Comparison of ENCODE assay signal across 17 cellular contexts in genomic region chr6:148885920-148886845, GRCh38.
DNase-seq lines count a peak whose midpoint lies in the region; ATAC-seq and TF ChIP-seq lines count a peak whose summit lies in the region.
"Had no signal": no experiment of that assay in that cellular context is flagged by ENCODE, and none has a peak within 500 bp of the region (broad histone marks: within the 10 kb centered on the region; RNA-seq: fewer than 3 reads in every experiment).

No MANE protein-coding gene starts in this region.

- no peaks in the 10 kb centered on the region for H3K9me3 Mint-ChIP-seq in MCF 10A (ENCODE audit: unreplicated experiment)
- H3K9me3 Mint-ChIP-seq: effector memory CD8-positive, alpha-beta T cell; mesothelial cell of epicardium; stimulated activated naive CD8-positive, alpha-beta T cell treated with anti-CD3 and anti-CD28 coated beads, Interleukin-15, Interleukin-2, amounts not matched to agents 100 ng/mL and 50 ng/mL, for 24 hours had no signal

- H3K27ac Mint-ChIP-seq in MCF 10A (ENCODE audit: low read depth, unreplicated experiment): peak overlapping the region; percentile 35
- H3K27ac Mint-ChIP-seq: mesothelial cell of epicardium; stimulated activated naive CD8-positive, alpha-beta T cell treated with anti-CD3 and anti-CD28 coated beads, Interleukin-15, Interleukin-2, amounts not matched to agents 100 ng/mL and 50 ng/mL, for 24 hours had no signal

- no peak overlapping the region for H3K27ac ChIP-seq in mesenchymal stem cell (ENCODE audit: low read length, poor library complexity, severe bottlenecking)
- peak overlapping the region; percentile 26 to 37 for H3K27ac ChIP-seq in aorta (ENCODE audit: low read depth in 1 of 2, low read length in 2 of 2)
- H3K27ac ChIP-seq: brain microvascular endothelial cell had no signal

- H3K79me1 ChIP-seq in mesenchymal stem cell (replicated peaks; ENCODE audit: low read length, poor library complexity, severe bottlenecking): peaks cover 1% of the 10 kb centered on the region

- peak overlapping the region in 1 of 2 experiments; percentile 87 for H3K18ac ChIP-seq in mesenchymal stem cell (ENCODE audit: low read depth in 1 of 2, low read length in 2 of 2)

- H2BK5ac ChIP-seq in mesenchymal stem cell (ENCODE audit: low read depth, low read length, poor library complexity, severe bottlenecking): no peak overlapping the region

- 81% methylated on average over 6 of the region's 7 CpGs for WGBS in mesenchymal stem cell
- 69 to 72% methylated on average over 7 of the region's 7 CpGs for WGBS in aorta, 2 donors

- H3K36me3 Mint-ChIP-seq in MCF 10A (ENCODE audit: insufficient read depth, unreplicated experiment): peaks cover 7% of the 10 kb centered on the region
- H3K36me3 Mint-ChIP-seq: mesothelial cell of epicardium had no signal

- H3K4me3 ChIP-seq in mesenchymal stem cell (ENCODE audit: insufficient read depth in 1 of 2, low read depth in 1 of 2, low read length in 2 of 2) (no peak overlapping the region), aorta (ENCODE audit: low read length in 2 of 2) (no peak overlapping the region)
- H3K4me3 ChIP-seq: skin epidermis had no signal

- POLR2A ChIA-PET in MCF 10A (lab: Yijun Ruan, JAX): interaction anchor here (0.5 to 1.3 kb wide), 3 partner anchors 12 to 205 kb away, joined by 3 read pairs; no protein-coding TSS in a partner anchor

- CTCF ChIA-PET in MCF 10A (lab: Yijun Ruan, JAX): interaction anchor here (0.5 kb wide), 1 partner anchor 19 kb away, joined by 3 read pairs; no protein-coding TSS in a partner anchor

- H3K4me3 Mint-ChIP-seq in MCF 10A (ENCODE audit: unreplicated experiment): no peak overlapping the region
- H3K4me3 Mint-ChIP-seq: effector memory CD8-positive, alpha-beta T cell; mesothelial cell of epicardium; stimulated activated naive CD8-positive, alpha-beta T cell treated with anti-CD3 and anti-CD28 coated beads, Interleukin-15, Interleukin-2, amounts not matched to agents 100 ng/mL and 50 ng/mL, for 24 hours had no signal

- H3K4me2 ChIP-seq in mesenchymal stem cell (ENCODE audit: low read length, poor library complexity, severe bottlenecking): no peak overlapping the region

- H3K23ac ChIP-seq in mesenchymal stem cell (ENCODE audit: low read length in 2 of 2): no peak overlapping the region

- H4K91ac ChIP-seq in mesenchymal stem cell (ENCODE audit: low read length): peak overlapping the region; percentile 62

- no peak overlapping the region for H2AFZ ChIP-seq in mesenchymal stem cell (ENCODE audit: low read depth, low read length)

- H3K27me3 ChIP-seq in mesenchymal stem cell (ENCODE audit: control insufficient read depth in 1 of 2, insufficient read depth in 1 of 2, low read length in 2 of 2): no peaks in the 10 kb centered on the region
- no peaks in the 10 kb centered on the region for H3K27me3 ChIP-seq in aorta (ENCODE audit: control insufficient read depth in 1 of 2, insufficient read depth in 2 of 2, low read length in 1 of 2)
- H3K27me3 ChIP-seq: brain microvascular endothelial cell had no signal

- no peak for ATAC-seq in aorta (ENCODE audit: low FRiP score)
- ATAC-seq in HG03025 (IDR thresholded peaks at IDR 0.05; ENCODE audit: low FRiP score, unreplicated experiment): no peak
- ATAC-seq: effector memory CD8-positive, alpha-beta T cell had no signal

- H3K9me3 ChIP-seq in mesenchymal stem cell (ENCODE audit: control insufficient read depth, low read length) (no peaks in the 10 kb centered on the region), aorta (ENCODE audit: control insufficient read depth, low read length) (no peaks in the 10 kb centered on the region)

- DNase-seq in NCI-H510A treated with DMSO at 0.1 percent for 48 hours (lab: John Stamatoyannopoulos, UW): peak; percentile 59
- no peak for DNase-seq in NCI-H510A (lab: John Stamatoyannopoulos, UW)
- no peak for DNase-seq in MCF 10A (ENCODE audit: unreplicated experiment)
- no peak for DNase-seq in mesenchymal stem cell
- DNase-seq in aorta: no peak
- no peak for DNase-seq in NCI-H526 treated with DMSO at 0.1 percent for 48 hours (lab: John Stamatoyannopoulos, UW)
- no peak for DNase-seq in GM19238 (ENCODE audit: insufficient read length, low spot score)
- DNase-seq: brain microvascular endothelial cell; effector memory CD8-positive, alpha-beta T cell; glutamatergic neuron; kidney; NCI-H1092; NCI-H446 treated with DMSO at 0.1 percent for 48 hours had no signal

- H3K4me1 ChIP-seq in mesenchymal stem cell (ENCODE audit: control insufficient read depth, insufficient read depth, low read depth, low read length) (peaks cover 3% of the 10 kb centered on the region), aorta (ENCODE audit: control insufficient read depth in 1 of 2, insufficient read depth in 2 of 2, low read length in 2 of 2) (peaks cover 0 to 22% of the 10 kb centered on the region in 2 donors)

- H3K27me3 Mint-ChIP-seq in MCF 10A (ENCODE audit: insufficient read depth, unreplicated experiment): no peaks in the 10 kb centered on the region
- H3K27me3 Mint-ChIP-seq: effector memory CD8-positive, alpha-beta T cell; stimulated activated naive CD8-positive, alpha-beta T cell treated with anti-CD3 and anti-CD28 coated beads, Interleukin-15, Interleukin-2, amounts not matched to agents 100 ng/mL and 50 ng/mL, for 24 hours had no signal

- no peak overlapping the region for H4K8ac ChIP-seq in mesenchymal stem cell (ENCODE audit: low read length)

- TF ChIP-seq CTCF in MCF 10A (IDR thresholded peaks at IDR 0.05; ENCODE audit: unreplicated experiment): no peak

- BruUV-seq in MCF 10A (replicated peaks; lab: Mats Ljungman, UMichigan): no TSS peak

- H2BK15ac ChIP-seq in mesenchymal stem cell (ENCODE audit: low read depth, poor library complexity, severe bottlenecking): no peak overlapping the region

- no peaks in the 10 kb centered on the region for H3K4me1 Mint-ChIP-seq in MCF 10A (ENCODE audit: insufficient read depth, unreplicated experiment)

- H3K36me3 ChIP-seq in mesenchymal stem cell (ENCODE audit: control insufficient read depth in 1 of 2, insufficient read depth in 2 of 2, low read depth in 1 of 2, low read length in 2 of 2) (no peaks in the 10 kb centered on the region), aorta (ENCODE audit: control insufficient read depth in 1 of 2, insufficient read depth in 2 of 2, low read length in 1 of 2) (no peaks in the 10 kb centered on the region)
- H3K36me3 ChIP-seq: brain microvascular endothelial cell had no signal

- intact Hi-C loops in MCF 10A (cut with micrococcal nuclease): no loop called here
- intact Hi-C loops in aorta (cut with DNase I): loop anchor here (5.0 to 10.0 kb wide), 3 partner anchors 46 to 139 kb away; partner anchors contain the start of gene UST (in 1 of the 2)

- no peak overlapping the region for H3K14ac ChIP-seq in mesenchymal stem cell (ENCODE audit: low read length in 2 of 2)

- H3K4ac ChIP-seq in mesenchymal stem cell (ENCODE audit: low read depth in 1 of 2, low read length in 2 of 2): peak overlapping the region in 1 of 2 experiments; percentile 38

- H3K9ac ChIP-seq in mesenchymal stem cell (ENCODE audit: low read length): peak overlapping the region; percentile 1

- H2BK12ac ChIP-seq in mesenchymal stem cell (ENCODE audit: low read length in 2 of 2): peak overlapping the region in 1 of 2 experiments; percentile 78

- peak overlapping the region; percentile 60 for H2AK5ac ChIP-seq in mesenchymal stem cell (ENCODE audit: low read length, severe bottlenecking)

- no peak overlapping the region for H2BK120ac ChIP-seq in mesenchymal stem cell (ENCODE audit: low read depth, low read length)
